In genomic region chr6:129744201-129744879, GRCh38 we compare ENCODE assay signal across 10 cellular contexts. TPM values are rescaled to one million over a fixed set of nuclear protein-coding genes. Genes with fewer than 3 reads are reported as not detected.
DNase-seq lines count a peak whose midpoint lies in the region; ATAC-seq, FAIRE-seq and TF ChIP-seq lines count a peak whose summit lies in the region.
"Had no signal": no experiment of that assay in that cellular context is flagged by ENCODE, and none has a peak within 500 bp of the region (broad histone marks: within the 10 kb centered on the region; RNA-seq: fewer than 3 reads in every experiment).

No MANE protein-coding gene starts in this region.

- no peak overlapping the region for H3K9ac ChIP-seq in GM12878 (ENCODE audit: control insufficient read depth, insufficient read depth, low read length)
- H3K9ac ChIP-seq in neuronal stem cell (ENCODE audit: low read depth, low read length, poor library complexity): no peak overlapping the region

- H3K27ac ChIP-seq in GM12878 (ENCODE audit: control insufficient read depth, insufficient read depth) (no peak overlapping the region), neuronal stem cell (replicated peaks; ENCODE audit: low read length) (no peak overlapping the region)
- H3K27ac ChIP-seq: lower lobe of right lung, upper lobe of left lung had no signal

- H3K27me3 ChIP-seq in GM12878 (replicated peaks in 1 of 2; ENCODE audit: control insufficient read depth in 2 of 2, insufficient read depth in 2 of 2, low read length in 1 of 2) (no peaks in the 10 kb centered on the region), neuronal stem cell (ENCODE audit: control insufficient read depth in 3 of 3, insufficient read depth in 3 of 3, low read depth in 1 of 3, low read length in 3 of 3) (no peaks in the 10 kb centered on the region)
- H3K27me3 ChIP-seq: upper lobe of left lung had no signal

- H3K4me1 ChIP-seq in GM12878 (ENCODE audit: control insufficient read depth, insufficient read depth, low read length): peaks cover 20% of the 10 kb centered on the region
- peaks cover 3 to 9% of the 10 kb centered on the region in 2 donors for H3K4me1 ChIP-seq in neuronal stem cell (ENCODE audit: control insufficient read depth in 2 of 2, insufficient read depth in 1 of 2, low read depth in 1 of 2, low read length in 2 of 2)

- no peak overlapping the region for H3K14ac ChIP-seq in neuronal stem cell (ENCODE audit: low read length)

- H3K9me3 Mint-ChIP-seq in activated CD4-positive, alpha-beta T cell treated with anti-CD3 and anti-CD28 coated beads, Interleukin-2, amount 10 ng/mL, durations not matched to agents 7 days and 5 days: peaks cover 6% of the 10 kb centered on the region

- WGBS in GM12878 (ENCODE audit: insufficient coverage, insufficient replicate concordance, low lambda C conversion rate, missing lambda C conversion rate): 21% methylated on average over 4 of the region's 4 CpGs
- WGBS in neuronal stem cell (ENCODE audit: extremely low coverage in 2 of 2, insufficient read length in 2 of 2, insufficient replicate concordance in 1 of 2), 2 donors: no CpG with 5 or more reads among the region's 4 CpGs

- peak overlapping the region; percentile 79 for H2AFZ ChIP-seq in GM12878 (ENCODE audit: control insufficient read depth, low read depth, low read length)
- peak overlapping the region; percentile 76 for H2AFZ ChIP-seq in neuronal stem cell (ENCODE audit: low read length)

- H3K4me1 Mint-ChIP-seq in activated CD4-positive, alpha-beta T cell treated with anti-CD3 and anti-CD28 coated beads, Interleukin-2, amount 10 ng/mL, durations not matched to agents 7 days and 5 days: peaks cover 41% of the 10 kb centered on the region

- no peak overlapping the region for H3K4me3 Mint-ChIP-seq in activated CD4-positive, alpha-beta T cell treated with anti-CD3 and anti-CD28 coated beads, Interleukin-2, amount 10 ng/mL, durations not matched to agents 7 days and 5 days

- no peak for TF ChIP-seq RAD21 in GM12878 (IDR thresholded peaks at IDR 0.05; ENCODE audit: insufficient read depth, low read depth, low read length)

- DNase-seq in EL (peak; percentile 82), LHCN-M2 (ENCODE audit: low read depth) (peak; percentile 94), GM12878 (ENCODE audit: low read depth, low spot score) (no peak), neuronal stem cell (ENCODE audit: low spot score) (no peak), T-helper 1 cell (no peak)
- DNase-seq in activated CD4-positive, alpha-beta T cell treated with anti-CD3 and anti-CD28 coated beads, Interleukin-2, amount 10 ng/mL, durations not matched to agents 7 days and 5 days: no peak
- no peak for DNase-seq in activated CD8-positive, alpha-beta memory T cell treated with anti-CD3 and anti-CD28 coated beads, Interleukin-2, amount 50 U/mL, for 4 hours
- DNase-seq: lower lobe of right lung, upper lobe of left lung had no signal

- intact Hi-C loops in GM12878 (cut with micrococcal nuclease; ENCODE audit: unreplicated experiment): no loop called here

- H3K36me3 ChIP-seq in GM12878 (ENCODE audit: control insufficient read depth in 2 of 2, insufficient read depth in 2 of 2, low read length in 1 of 2) (no peaks in the 10 kb centered on the region), neuronal stem cell (replicated peaks in 1 of 2; ENCODE audit: control insufficient read depth in 2 of 2, insufficient read depth in 2 of 2, low read length in 2 of 2) (no peaks in the 10 kb centered on the region)
- H3K36me3 ChIP-seq: lower lobe of right lung, upper lobe of left lung had no signal

- H3K79me1 ChIP-seq in neuronal stem cell (ENCODE audit: low read depth, low read length): no peaks in the 10 kb centered on the region

- H3K36me3 Mint-ChIP-seq in activated CD4-positive, alpha-beta T cell treated with anti-CD3 and anti-CD28 coated beads, Interleukin-2, amount 10 ng/mL, durations not matched to agents 7 days and 5 days (ENCODE audit: low read depth): peaks cover 2% of the 10 kb centered on the region

- FAIRE-seq in GM12878 (lab: Jason Lieb, UNC): no peak

- H3K9me3 ChIP-seq in GM12878 (replicated peaks; ENCODE audit: control insufficient read depth, insufficient read depth, low read length): no peaks in the 10 kb centered on the region
- no peaks in the 10 kb centered on the region for H3K9me3 ChIP-seq in neuronal stem cell (replicated peaks in 1 of 2; ENCODE audit: control insufficient read depth in 2 of 2, insufficient read depth in 1 of 2, low read depth in 1 of 2, low read length in 2 of 2)
- H3K9me3 ChIP-seq: lower lobe of right lung, upper lobe of left lung had no signal

- BruUV-seq in GM12878 (replicated peaks; lab: Mats Ljungman, UMichigan): no TSS peak

- POLR2A ChIA-PET in GM12878 (lab: Charles Lee): interaction anchor here (0.7 to 1.2 kb wide), 4 partner anchors 11 to 146 kb away, joined by 3 to 4 read pairs (median 3); no protein-coding TSS in a partner anchor
- POLR2A ChIA-PET in activated CD4-positive, alpha-beta T cell treated with anti-CD3 and anti-CD28 coated beads, Interleukin-2, amount 10 ng/mL, durations not matched to agents 7 days and 5 days (lab: Charles Lee): no interaction called here

- SMC1A ChIA-PET in GM12878 (lab: Charles Lee; ENCODE audit: uncharacterized antibody, unreplicated experiment): interaction anchor here (0.6 to 4.7 kb wide), 36 partner anchors 9 to 378 kb away, joined by 3 to 32 read pairs (median 4); partner anchors contain the start of gene ARHGAP18

- H3K4ac ChIP-seq in neuronal stem cell (ENCODE audit: low read length): no peak overlapping the region

- H3K18ac ChIP-seq in neuronal stem cell (ENCODE audit: low read length): no peak overlapping the region

- H3K4me3 ChIP-seq in GM12878 (no peak overlapping the region), neuronal stem cell (ENCODE audit: low read length in 2 of 2) (peak overlapping the region in 1 of 2 donors; percentile 3)
- H3K4me3 ChIP-seq: lower lobe of right lung, upper lobe of left lung had no signal

- H4K20me1 ChIP-seq in GM12878 (ENCODE audit: control insufficient read depth, insufficient read depth): no peaks in the 10 kb centered on the region

- H2BK120ac ChIP-seq in neuronal stem cell (ENCODE audit: low read depth, low read length): no peak overlapping the region

- no peaks in the 10 kb centered on the region for H3K27me3 Mint-ChIP-seq in activated CD4-positive, alpha-beta T cell treated with anti-CD3 and anti-CD28 coated beads, Interleukin-2, amount 10 ng/mL, durations not matched to agents 7 days and 5 days

- no peak for TF ChIP-seq CTCF in GM12878 (IDR thresholded peaks at IDR 0.05 in 2 of 3, conservative IDR thresholded peaks at IDR 0.05 in 1 of 3; ENCODE audit: control insufficient read depth in 2 of 3, extremely low read depth in 1 of 3, insufficient read depth in 1 of 3, low read depth in 3 of 3, low read length in 3 of 3)

- no peaks in the 10 kb centered on the region for H3K79me2 ChIP-seq in GM12878 (ENCODE audit: control insufficient read depth, insufficient read depth, low read length)

- TF ChIP-seq POLR2A in GM12878 (IDR thresholded peaks at IDR 0.05; ENCODE audit: low read depth, low read length): no peak

- in situ Hi-C loops in GM12878 (cut with MboI): loop anchor here (5.0 kb wide), 2 partner anchors 147 to 252 kb away; no protein-coding TSS in a partner anchor

- no peak overlapping the region for H2BK12ac ChIP-seq in neuronal stem cell (ENCODE audit: low read length)

- no peak overlapping the region for H4K91ac ChIP-seq in neuronal stem cell (ENCODE audit: low read depth, low read length, poor library complexity)

- H2BK5ac ChIP-seq in neuronal stem cell (ENCODE audit: low read length): no peak overlapping the region

- no peak overlapping the region for H2BK15ac ChIP-seq in neuronal stem cell (ENCODE audit: low read length)

- H4K8ac ChIP-seq in neuronal stem cell (ENCODE audit: low read depth, low read length): no peak overlapping the region

- H3K27ac Mint-ChIP-seq in activated CD4-positive, alpha-beta T cell treated with anti-CD3 and anti-CD28 coated beads, Interleukin-2, amount 10 ng/mL, durations not matched to agents 7 days and 5 days: no peak overlapping the region

- H3K4me2 ChIP-seq in GM12878 (ENCODE audit: control insufficient read depth, insufficient read depth) (peak overlapping the region; percentile 0; the same call in 1 of the 2 replicates), neuronal stem cell (ENCODE audit: insufficient read depth, low read length, poor library complexity, severe bottlenecking) (no peak overlapping the region)

- ATAC-seq in GM12878 (peak; percentile 63), HG03108 (IDR thresholded peaks at IDR 0.05; ENCODE audit: unreplicated experiment) (no peak)

- CTCF ChIA-PET in GM12878 (lab: Yijun Ruan, JAX): interaction anchor here (0.6 to 6.4 kb wide), 20 partner anchors 9 to 277 kb away, joined by 3 to 70 read pairs (median 4); no protein-coding TSS in a partner anchor
- CTCF ChIA-PET in activated CD4-positive, alpha-beta T cell treated with anti-CD3 and anti-CD28 coated beads, Interleukin-2, amount 10 ng/mL, durations not matched to agents 7 days and 5 days (lab: Charles Lee): interaction anchor here (1.3 to 1.8 kb wide), 3 partner anchors 13 to 142 kb away, joined by 3 to 4 read pairs (median 3); no protein-coding TSS in a partner anchor

- no peak overlapping the region for H3K23ac ChIP-seq in neuronal stem cell (ENCODE audit: low read depth, low read length, poor library complexity)

- TF ChIP-seq EP300 in GM12878 (IDR thresholded peaks at IDR 0.05; ENCODE audit: borderline replicate concordance in 1 of 2, control insufficient read depth in 1 of 2, low read depth in 2 of 2, low read length in 2 of 2): no peak

- RAD21 ChIA-PET in GM12878 (lab: Charles Lee; ENCODE audit: unreplicated experiment): interaction anchor here (0.8 to 4.7 kb wide), 11 partner anchors 8 to 277 kb away, joined by 3 to 45 read pairs (median 5); partner anchors contain the start of gene ARHGAP18

- H2AK5ac ChIP-seq in neuronal stem cell (ENCODE audit: low read depth, low read length): no peak overlapping the region

RNA-seq across cellular contexts. Expression of gene ARHGAP18, which starts 34.4 kb away (rescaled TPM):
- total RNA-seq in LHCN-M2 (2014; rRNA removed) (96.8 and 101 TPM in 2 replicates), GM12878 (2014; rRNA removed) (32.4 and 39.0 TPM in 2 replicates), GM12878 (2014; rRNA removed; fragmentation: Illumina TruSeq; extraction: Trizol) (52.1 and 52.2 TPM in 2 replicates), GM12878 (2021) (32.3 and 35.0 TPM in 2 replicates)
- 18.1 TPM for polyA plus RNA-seq in LHCN-M2 (2012)
- 71.9 and 73.5 TPM in 2 replicates for total RNA-seq in GM12878 (2013; cell fraction: nucleolus; rRNA removed)
- polyA plus RNA-seq in GM12878 (2011; ENCODE audit: low read depth): 11.8 TPM
- polyA plus RNA-seq in GM12878 (2011; rRNA removed) (37.7 and 62.0 TPM in 2 replicates), GM12878 (2014; fragmentation: Illumina TruSeq; extraction: Trizol) (37.5 and 45.8 TPM in 2 replicates), GM12878 (2014; fragmentation: Nextera tagmentation; extraction: Ambion mirVana) (10 to 100 TPM; 24.9 to 28.0 TPM), GM12878 (2014; rRNA removed) (14.8 and 18.2 TPM in 2 replicates), GM12878 (2016; fragmentation: Nextera tagmentation; extraction: Ambion mirVana) (10 to 100 TPM; 29.7 to 31.1 TPM)
- polyA plus RNA-seq in GM12878 (2011; cell fraction: cytosol; rRNA removed): 12.4 and 14.5 TPM in 2 replicates
- polyA plus RNA-seq in GM12878 (2011; cell fraction: nucleus; rRNA removed): 14.1 and 17.3 TPM in 2 replicates
- polyA plus RNA-seq in GM12878 (2012): 20.8 and 37.4 TPM in 2 replicates
- polyA minus RNA-seq in GM12878 (2011; rRNA and poly(A)+ RNA removed): 37.0 and 39.1 TPM in 2 replicates
- 17.6 and 19.8 TPM in 2 replicates for polyA minus RNA-seq in GM12878 (2011; cell fraction: cytosol; rRNA and poly(A)+ RNA removed)
- polyA minus RNA-seq in GM12878 (2011; cell fraction: nucleus; rRNA and poly(A)+ RNA removed): 38.1 and 42.7 TPM in 2 replicates
- 3.1 TPM for polyA plus RNA-seq in neuronal stem cell (2013, experiment 1 of 2)
- polyA plus RNA-seq in neuronal stem cell (2013, experiment 2 of 2): 3.2 TPM
- total RNA-seq in activated CD4-positive, alpha-beta T cell treated with anti-CD3 and anti-CD28 coated beads, Interleukin-2, amount 10 ng/mL, durations not matched to agents 7 days and 5 days: 1 to 10 TPM; 7.5 to 8.1 TPM

Comparison
In these comparisons a context has a peak if more than half of its experiments do, and no peak if none do; other contexts are left out.
1. DNase-seq: peak in EL (single experiment) and LHCN-M2 (single experiment); none in GM12878 (single experiment), neuronal stem cell (single experiment), activated CD4-positive, alpha-beta T cell treated with anti-CD3 and anti-CD28 coated beads, Interleukin-2, amount 10 ng/mL, durations not matched to agents 7 days and 5 days (single experiment), activated CD8-positive, alpha-beta memory T cell treated with anti-CD3 and anti-CD28 coated beads, Interleukin-2, amount 50 U/mL, for 4 hours (single experiment) and T-helper 1 cell (0 of 5).